Comparison of ENCODE assay signal across 2 cellular contexts in genomic region chr13:40130871-40131636, GRCh38.
A peak's percentile ranks its signal among the peaks of the same experiment; 100 is the strongest.
TF ChIP-seq lines count a peak whose summit lies in the region.

No MANE protein-coding gene starts in this region.

TF ChIP-seq in endothelial cell of umbilical vein, 7 proteins besides CTCF, POLR2A, EP300 and RAD21 (continued from another document):
- TF ChIP-seq, protein P1, sequence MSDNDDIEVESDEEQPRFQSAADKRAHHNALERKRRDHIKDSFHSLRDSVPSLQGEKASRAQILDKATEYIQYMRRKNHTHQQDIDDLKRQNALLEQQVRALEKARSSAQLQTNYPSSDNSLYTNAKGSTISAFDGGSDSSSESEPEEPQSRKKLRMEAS (IDR thresholded peaks at IDR 0.05; ENCODE audit: insufficient read depth, insufficient read length): peak; percentile 21
- TF ChIP-seq GATA2 (IDR thresholded peaks at IDR 0.05; ENCODE audit: insufficient read depth, insufficient read length, low read depth, low read length): no peak
- no peak for TF ChIP-seq EZH2 (IDR thresholded peaks at IDR 0.05; ENCODE audit: borderline replicate concordance, low read depth, low read length, severe bottlenecking)
- TF ChIP-seq MYC (IDR thresholded peaks at IDR 0.05; ENCODE audit: low read depth, low read length): no peak
- peak; percentile 65 for TF ChIP-seq FOS (IDR thresholded peaks at IDR 0.05; ENCODE audit: borderline replicate concordance, insufficient read depth, low read length)
- TF ChIP-seq POLR2AphosphoS5 (IDR thresholded peaks at IDR 0.05; ENCODE audit: insufficient read depth, low read depth, low read length): peak; percentile 53
TF ChIP-seq in endothelial cell of umbilical vein: peak in this region for 4.

TF ChIP-seq in HEK293T, 16 proteins besides CTCF, POLR2A, EP300 and RAD21 (continued from another document):
- TF ChIP-seq LEF1 (IDR thresholded peaks at IDR 0.05; ENCODE audit: borderline replicate concordance): no peak
- no peak for TF ChIP-seq ELF4 (IDR thresholded peaks at IDR 0.05)
- TF ChIP-seq PKNOX1 (IDR thresholded peaks at IDR 0.05): no peak
- TF ChIP-seq BHLHE40 (IDR thresholded peaks at IDR 0.05; ENCODE audit: borderline replicate concordance): no peak
